In the genomic region with DNA sequence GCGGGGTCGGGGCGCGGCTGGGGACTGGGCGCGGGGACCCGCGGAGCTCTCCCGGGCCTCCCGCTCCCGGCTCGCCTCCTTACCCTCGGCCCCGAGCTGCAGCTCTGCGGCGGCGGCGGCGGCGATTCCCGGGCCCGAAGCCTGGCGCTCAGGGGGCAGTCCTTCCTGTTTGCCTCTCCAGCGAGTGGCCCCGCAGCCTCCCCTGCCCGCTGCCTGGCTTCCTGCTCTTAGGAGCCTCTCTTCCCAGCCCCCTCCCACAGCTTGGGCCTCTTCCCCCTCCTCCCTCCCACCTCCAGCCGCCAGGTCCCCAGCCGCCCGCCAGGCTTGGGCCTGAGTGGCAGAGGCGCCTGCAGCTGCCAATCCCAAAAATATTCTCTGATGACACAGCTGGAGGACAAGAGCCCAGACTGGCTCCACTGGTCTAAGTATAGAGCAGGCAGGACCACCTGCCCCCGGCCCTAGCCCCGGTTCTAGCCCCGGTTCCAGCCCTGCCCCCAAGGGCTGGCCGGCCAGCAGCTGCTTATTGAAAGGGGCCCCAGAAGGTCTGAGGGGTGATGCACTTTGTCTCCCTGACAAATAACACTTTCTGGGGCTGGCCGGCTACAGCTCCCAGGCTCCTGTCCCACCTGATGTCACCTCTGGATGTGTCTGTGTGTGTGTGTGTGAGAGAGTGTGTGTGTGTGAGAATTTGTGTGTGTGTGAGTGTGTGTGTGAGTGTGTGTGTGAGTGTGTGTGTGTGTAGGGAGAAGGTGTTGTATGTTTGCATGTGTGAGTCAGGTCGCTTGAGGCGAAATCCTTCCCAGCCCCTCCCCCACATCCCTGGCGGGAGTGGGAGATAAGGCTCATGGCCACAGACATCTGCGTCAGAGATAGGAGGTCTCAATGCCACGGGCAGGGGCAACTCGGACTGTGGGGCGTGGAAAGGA, we compare ENCODE assay signal across 8 cellular contexts. TPM values are rescaled to one million over a fixed set of nuclear protein-coding genes. Genes with fewer than 3 reads are reported as not detected.
A peak's percentile ranks its signal among the peaks of the same experiment; 100 is the strongest.
DNase-seq lines count a peak whose midpoint lies in the region; ATAC-seq and TF ChIP-seq lines count a peak whose summit lies in the region.

A gene (minus strand): TSS at position 229 of the 926 bp plus-strand sequence. CDS start 307 bp downstream, outside the sequence.

- H3K4me2 ChIP-seq in osteoblast (ENCODE audit: insufficient read depth, low read length) (peak within 1 kb of the TSS; percentile 81), MM.1S (ENCODE audit: low read depth, low read length) (no peak within 1 kb of the TSS)

- ATAC-seq in heart right ventricle (peak; percentile 77 to 90 (median 85)), HG03280 (IDR thresholded peaks at IDR 0.05; ENCODE audit: unreplicated experiment) (no peak)

- no peak for TF ChIP-seq CTCF in heart right ventricle (IDR thresholded peaks at IDR 0.05)
- TF ChIP-seq CTCF in osteoblast (IDR thresholded peaks at IDR 0.05; ENCODE audit: extremely low read depth, low read depth, low read length), result no peak
- TF ChIP-seq CTCF in MM.1S (IDR thresholded peaks at IDR 0.05; ENCODE audit: low read length), result no peak

- H4K20me1 ChIP-seq in osteoblast (ENCODE audit: insufficient read depth, low read length) (peaks cover 9% of the 10 kb centered on the region), MM.1S (ENCODE audit: insufficient read depth, low read length) (no peaks in the 10 kb centered on the region)

- H3K27ac ChIP-seq in heart right ventricle, result peak within 1 kb of the TSS; percentile 65 to 95 (median 88)
- no peak within 1 kb of the TSS for H3K27ac ChIP-seq in osteoblast (ENCODE audit: low read depth, low read length)
- H3K27ac ChIP-seq in MM.1S (ENCODE audit: low read length), result no peak within 1 kb of the TSS

- peaks cover 0 to 24% (median 3%) of the 10 kb centered on the region in 9 donors for H3K36me3 ChIP-seq in heart right ventricle
- peaks cover 10% of the 10 kb centered on the region for H3K36me3 ChIP-seq in osteoblast (ENCODE audit: insufficient read depth, low read length)
- H3K36me3 ChIP-seq in MM.1S (replicated peaks; ENCODE audit: insufficient read depth, low read length), result no peaks in the 10 kb centered on the region

- H3K79me2 ChIP-seq in osteoblast (ENCODE audit: insufficient read depth, low read length) (peaks cover 4% of the 10 kb centered on the region), MM.1S (ENCODE audit: low read length) (no peaks in the 10 kb centered on the region)

- H3K9ac ChIP-seq in MM.1S (ENCODE audit: low read length), result no peak within 1 kb of the TSS

- H2AFZ ChIP-seq in osteoblast (ENCODE audit: low read length) (peak within 1 kb of the TSS; percentile 63), MM.1S (ENCODE audit: low read length) (no peak within 1 kb of the TSS)

- 5 to 7% methylated on average over 19 to 42 of the region's 42 CpGs for WGBS in heart right ventricle, 2 donors

- peak; percentile 18 to 21 for DNase-seq in activated CD4-positive, alpha-beta T cell treated with anti-CD3 and anti-CD28 coated beads, Interleukin-2, amount 50 U/mL, for 48 hours
- DNase-seq in activated CD4-positive, alpha-beta T cell treated with anti-CD3 and anti-CD28 coated beads, Interleukin-2, amount 50 U/mL, for 4 hours, result no peak
- peak; percentile 91 for DNase-seq in NCI-H2227 (lab: John Stamatoyannopoulos, UW; ENCODE audit: unreplicated experiment)
- peak in 34 of 56 donors; percentile 5 to 58 (median 28) for DNase-seq in amygdala (lab: John Stamatoyannopoulos, UW)
- DNase-seq in heart right ventricle, result peak; percentile 80 to 84
- peak; percentile 98 for DNase-seq in osteoblast (ENCODE audit: insufficient read length, low spot score, missing footprints)
- no peak for DNase-seq in MM.1S

- no peaks in the 10 kb centered on the region for H3F3A ChIP-seq in MM.1S (ENCODE audit: insufficient read depth, low read length)

- H3K27me3 ChIP-seq in heart right ventricle, result peaks cover 0 to 40% (median 0%) of the 10 kb centered on the region in 7 donors
- peaks cover 15% of the 10 kb centered on the region for H3K27me3 ChIP-seq in osteoblast (ENCODE audit: insufficient read depth, low read length)
- peaks cover 81% of the 10 kb centered on the region for H3K27me3 ChIP-seq in MM.1S (replicated peaks; ENCODE audit: insufficient read depth, low read length)

- H3K4me1 ChIP-seq in heart right ventricle (peaks cover 2 to 43% (median 13%) of the 10 kb centered on the region in 9 donors), osteoblast (ENCODE audit: insufficient read depth, low read length) (no peaks in the 10 kb centered on the region), MM.1S (ENCODE audit: low read length) (no peaks in the 10 kb centered on the region)

- H3K4me3 ChIP-seq in heart right ventricle (peak within 1 kb of the TSS; percentile 9 to 95 (median 70)), osteoblast (ENCODE audit: insufficient read depth, low read length) (peak within 1 kb of the TSS; percentile 78), MM.1S (ENCODE audit: low read length) (no peak within 1 kb of the TSS)

- intact Hi-C loops in heart right ventricle (cut with DNase I), result loop anchor here in 5 of 10 donors (1.0 to 5.0 kb wide), 7 partner anchors 25 to 71 kb away; a partner anchor contains a TSS

- H3K9me2 ChIP-seq in MM.1S (replicated peaks; ENCODE audit: insufficient read depth, low read length), result no peaks in the 10 kb centered on the region

- H3K9me3 ChIP-seq in heart right ventricle (no peaks in the 10 kb centered on the region), osteoblast (ENCODE audit: low read depth, low read length) (no peaks in the 10 kb centered on the region), MM.1S (replicated peaks; ENCODE audit: insufficient read depth, low read length) (no peaks in the 10 kb centered on the region)

RNA-seq across cellular contexts. Expression of the gene that starts here (rescaled TPM):
- total RNA-seq in heart right ventricle (100 to 1,000 TPM; 161 to 277 (median 171) TPM), osteoblast (60.4 and 65.9 TPM in 2 replicates)
- polyA plus RNA-seq in heart right ventricle, result 100 to 1,000 TPM; 108 to 310 TPM

Comparison
In these comparisons a context has a peak if more than half of its experiments do, and no peak if none do; other contexts are left out.
1. DNase-seq: peak in activated CD4-positive, alpha-beta T cell treated with anti-CD3 and anti-CD28 coated beads, Interleukin-2, amount 50 U/mL, for 48 hours (2 of 2), NCI-H2227 (single experiment), amygdala (34 of 56), heart right ventricle (2 of 2) and osteoblast (single experiment); none in activated CD4-positive, alpha-beta T cell treated with anti-CD3 and anti-CD28 coated beads, Interleukin-2, amount 50 U/mL, for 4 hours (0 of 2) and MM.1S (single experiment).
2. H3K27ac ChIP-seq: peak in heart right ventricle (10 of 10); none in osteoblast (single experiment) and MM.1S (single experiment).